ENCODE assay signal across 15 cellular contexts in the genomic region with DNA sequence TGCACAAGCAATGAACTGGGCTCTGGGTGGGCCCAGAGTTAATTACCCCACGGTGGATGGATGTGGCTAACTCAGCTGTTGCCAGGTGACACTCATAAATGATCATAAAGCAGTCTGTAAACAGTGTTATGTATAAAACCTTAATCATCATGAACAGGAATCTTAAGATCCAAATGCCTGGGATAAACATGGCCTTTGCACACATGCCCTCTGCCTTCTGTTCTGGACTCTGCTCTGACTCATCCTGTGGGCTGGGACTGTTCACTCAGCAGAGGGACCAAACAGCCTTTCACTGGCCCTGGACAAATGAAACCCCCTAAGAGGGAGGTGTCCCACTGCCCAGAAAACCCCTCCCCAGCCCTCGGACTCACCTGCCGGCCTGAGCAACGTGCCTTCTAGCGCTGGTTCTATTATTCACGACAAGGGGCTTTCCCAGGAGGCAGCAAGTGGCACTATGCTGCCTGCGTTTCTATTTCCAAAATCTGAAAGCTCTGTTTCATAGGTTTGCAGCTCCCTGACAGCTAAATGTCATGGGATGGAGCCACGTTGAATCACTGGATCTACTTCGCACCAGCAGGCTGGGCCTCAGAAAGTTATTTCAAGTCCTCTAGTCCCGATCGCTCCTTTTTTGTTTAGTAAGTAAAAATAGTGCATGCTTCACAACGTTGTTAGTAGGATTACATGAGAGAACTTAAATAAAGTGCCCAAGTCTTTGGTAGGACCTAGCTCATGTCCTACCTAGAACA. TPM values are rescaled to one million over a fixed set of nuclear protein-coding genes. Genes with fewer than 3 reads are reported as not detected.
DNase-seq lines count a peak whose midpoint lies in the region; ATAC-seq and TF ChIP-seq lines count a peak whose summit lies in the region.
"Had no signal": no experiment of that assay in that cellular context is flagged by ENCODE, and none has a peak within 500 bp of the region (broad histone marks: within the 10 kb centered on the region; RNA-seq: fewer than 3 reads in every experiment).

No MANE protein-coding gene starts in this region.

- no peak overlapping the region for H4K12ac ChIP-seq in trophoblast cell (ENCODE audit: low read depth, low read length)

- H3K4me1 Mint-ChIP-seq in HFFc6 (ENCODE audit: low read depth), result no peaks in the 10 kb centered on the region
- H3K4me1 Mint-ChIP-seq in brain, result peaks cover 26% of the 10 kb centered on the region
- no peaks in the 10 kb centered on the region for H3K4me1 Mint-ChIP-seq in CD8-positive, alpha-beta T cell (ENCODE audit: low read depth)

- H3K9ac ChIP-seq in trophoblast cell (ENCODE audit: low read length), result no peak overlapping the region

- H3K79me1 ChIP-seq in trophoblast cell (ENCODE audit: low read length), result no peaks in the 10 kb centered on the region

- no peak overlapping the region for H2BK5ac ChIP-seq in trophoblast cell (ENCODE audit: low read depth, low read length, poor library complexity)

- ATAC-seq in left colon (peak; percentile 92), GM19455 (IDR thresholded peaks at IDR 0.05; ENCODE audit: unreplicated experiment) (no peak)
- no peak for ATAC-seq in CD8-positive, alpha-beta T cell
- ATAC-seq: natural killer cell treated with Interleukin-12 subunit alpha and Interleukin-12 subunit beta and Interleukin-15 and Interleukin-18, amount 100 ng/mL, for 72 hours; Panc1; stimulated activated naive B cell treated with anti-CD40 and anti-IgM and Interleukin-4, amounts not matched to agents 10 μg/mL and 1 μg/mL and 100 μg/mL, for 72 hours had no signal

- no peaks in the 10 kb centered on the region for H3K36me3 Mint-ChIP-seq in HFFc6 (ENCODE audit: low read depth)
- H3K36me3 Mint-ChIP-seq in brain, result no peaks in the 10 kb centered on the region
- H3K36me3 Mint-ChIP-seq in CD8-positive, alpha-beta T cell, result no peaks in the 10 kb centered on the region
- H3K36me3 Mint-ChIP-seq: natural killer cell treated with Interleukin-12 subunit alpha and Interleukin-12 subunit beta and Interleukin-15 and Interleukin-18, amount 100 ng/mL, for 72 hours had no signal

- CTCF ChIA-PET in CD8-positive, alpha-beta T cell (lab: Charles Lee), result interaction anchor here (1.1 kb wide), 1 partner anchor 23 kb away, joined by 3 read pairs; no protein-coding TSS in a partner anchor

- H4K8ac ChIP-seq in trophoblast cell (ENCODE audit: low read depth, low read length), result no peak overlapping the region

- H3K27ac ChIP-seq in trophoblast cell (ENCODE audit: low read depth, low read length), result no peak overlapping the region
- H3K27ac ChIP-seq in CD8-positive, alpha-beta T cell (ENCODE audit: low read depth, low read length), result no peak overlapping the region

- no peaks in the 10 kb centered on the region for H3K36me3 ChIP-seq in trophoblast cell (ENCODE audit: control insufficient read depth in 1 of 2, insufficient read depth in 2 of 2, low read length in 2 of 2)
- no peaks in the 10 kb centered on the region for H3K36me3 ChIP-seq in CD8-positive, alpha-beta T cell (ENCODE audit: insufficient read depth, low read length)

- no peak overlapping the region for H3K18ac ChIP-seq in trophoblast cell (ENCODE audit: low read length)

- WGBS in trophoblast cell (ENCODE audit: extremely low coverage, insufficient coverage, insufficient read length), result no CpG with 5 or more reads among the region's 12 CpGs

- POLR2A ChIA-PET in CD8-positive, alpha-beta T cell (lab: Charles Lee), result no interaction called here

- H3K4ac ChIP-seq in trophoblast cell (ENCODE audit: low read depth, low read length), result no peak overlapping the region

- no peaks in the 10 kb centered on the region for H3K27me3 ChIP-seq in trophoblast cell (ENCODE audit: insufficient read depth, low read length)
- H3K27me3 ChIP-seq in CD8-positive, alpha-beta T cell (ENCODE audit: insufficient read depth, low read length), result no peaks in the 10 kb centered on the region

- peaks cover 3 to 5% of the 10 kb centered on the region in 2 experiments for H3K4me1 ChIP-seq in trophoblast cell (ENCODE audit: control insufficient read depth in 1 of 2, insufficient read depth in 2 of 2, low read length in 2 of 2)
- no peaks in the 10 kb centered on the region for H3K4me1 ChIP-seq in CD8-positive, alpha-beta T cell (ENCODE audit: insufficient read depth, low read length)

- intact Hi-C loops in left colon (cut with DNase I, micrococcal nuclease), result no loop called here
- intact Hi-C loops in CD8-positive, alpha-beta T cell (cut with DNase I, micrococcal nuclease), result no loop called here

- H3K9me3 Mint-ChIP-seq in HFFc6 (peaks cover 15% of the 10 kb centered on the region), brain (peaks cover 0 to 2% (median 0%) of the 10 kb centered on the region in 5 experiments)
- no peaks in the 10 kb centered on the region for H3K9me3 Mint-ChIP-seq in CD8-positive, alpha-beta T cell
- H3K9me3 Mint-ChIP-seq: natural killer cell treated with Interleukin-12 subunit alpha and Interleukin-12 subunit beta and Interleukin-15 and Interleukin-18, amount 100 ng/mL, for 72 hours had no signal

- H2AFZ ChIP-seq in trophoblast cell (ENCODE audit: insufficient read depth, low read length, poor library complexity), result no peak overlapping the region

- no peak overlapping the region for H4K91ac ChIP-seq in trophoblast cell (ENCODE audit: low read depth, low read length)

- no peak overlapping the region for H2AK5ac ChIP-seq in trophoblast cell (ENCODE audit: low read length)

- H2BK12ac ChIP-seq in trophoblast cell (ENCODE audit: low read length), result no peak overlapping the region

- no peak overlapping the region for H3K23ac ChIP-seq in trophoblast cell (ENCODE audit: low read length)

- H3K79me2 ChIP-seq in trophoblast cell (ENCODE audit: control insufficient read depth, insufficient read depth, low read length, poor library complexity), result peaks cover 2% of the 10 kb centered on the region

- TF ChIP-seq CTCF in HFFc6 (IDR thresholded peaks at IDR 0.05) (no peak), brain (conservative IDR thresholded peaks at IDR 0.05) (no peak)
- no peak for TF ChIP-seq CTCF in CD8-positive, alpha-beta T cell (IDR thresholded peaks at IDR 0.05)

- no peak overlapping the region for H3K14ac ChIP-seq in trophoblast cell (ENCODE audit: low read length)

- H3K4me3 Mint-ChIP-seq in HFFc6 (no peak overlapping the region), brain (no peak overlapping the region)
- no peak overlapping the region for H3K4me3 Mint-ChIP-seq in CD8-positive, alpha-beta T cell
- H3K4me3 Mint-ChIP-seq: natural killer cell treated with Interleukin-12 subunit alpha and Interleukin-12 subunit beta and Interleukin-15 and Interleukin-18, amount 100 ng/mL, for 72 hours; stimulated activated naive B cell treated with anti-CD40 and anti-IgM and Interleukin-4, amounts not matched to agents 10 μg/mL and 1 μg/mL and 100 μg/mL, for 72 hours had no signal

- H3K27me3 Mint-ChIP-seq in HFFc6 (ENCODE audit: insufficient read depth) (no peaks in the 10 kb centered on the region; the same call in 1 of the 2 replicates), brain (peaks cover 3% of the 10 kb centered on the region)
- H3K27me3 Mint-ChIP-seq in CD8-positive, alpha-beta T cell (ENCODE audit: low read depth), result no peaks in the 10 kb centered on the region
- H3K27me3 Mint-ChIP-seq: natural killer cell treated with Interleukin-12 subunit alpha and Interleukin-12 subunit beta and Interleukin-15 and Interleukin-18, amount 100 ng/mL, for 72 hours; stimulated activated naive B cell treated with anti-CD40 and anti-IgM and Interleukin-4, amounts not matched to agents 10 μg/mL and 1 μg/mL and 100 μg/mL, for 72 hours had no signal

- H3K27ac Mint-ChIP-seq in HFFc6 (peak overlapping the region; percentile 42), brain (peak overlapping the region in 4 of 5 experiments; percentile 36 to 75 (median 55))
- H3K27ac Mint-ChIP-seq in CD8-positive, alpha-beta T cell, result no peak overlapping the region
- H3K27ac Mint-ChIP-seq: natural killer cell treated with Interleukin-12 subunit alpha and Interleukin-12 subunit beta and Interleukin-15 and Interleukin-18, amount 100 ng/mL, for 72 hours; stimulated activated naive B cell treated with anti-CD40 and anti-IgM and Interleukin-4, amounts not matched to agents 10 μg/mL and 1 μg/mL and 100 μg/mL, for 72 hours had no signal

- H3K4me3 ChIP-seq in trophoblast cell (ENCODE audit: low read depth, low read length), result no peak overlapping the region
- no peak overlapping the region for H3K4me3 ChIP-seq in CD8-positive, alpha-beta T cell (ENCODE audit: low read depth, low read length)

- DNase-seq in HFFc6 (no peak), left colon (peak; percentile 57 to 69), stromal cell of bone marrow (ENCODE audit: low read depth) (peak; percentile 47), trophoblast cell (no peak), DMS 273 treated with DMSO at 0.1 percent for 48 hours (lab: John Stamatoyannopoulos, UW) (no peak)
- DNase-seq in CD8-positive, alpha-beta T cell, result no peak
- DNase-seq: activated CD4-positive, CD25-positive, alpha-beta regulatory T cell; cerebellar nuclear complex; DMS153; hypothalamus; stimulated activated naive B cell treated with anti-CD40 and anti-IgM and Interleukin-4, amounts not matched to agents 10 μg/mL and 1 μg/mL and 100 μg/mL, for 72 hours had no signal

- no peak overlapping the region for H3K4me2 ChIP-seq in trophoblast cell (ENCODE audit: low read length)

- H2BK120ac ChIP-seq in trophoblast cell (ENCODE audit: insufficient read depth, low read length, poor library complexity), result no peak overlapping the region

- H3K9me3 ChIP-seq in trophoblast cell (ENCODE audit: insufficient read depth, low read depth, low read length), result no peaks in the 10 kb centered on the region
- no peaks in the 10 kb centered on the region for H3K9me3 ChIP-seq in CD8-positive, alpha-beta T cell (ENCODE audit: low read length)

RNA-seq across cellular contexts. Expression of a gene that starts 53.0 kb away (rescaled TPM):
- 1 to 10 TPM; 4.9 to 7.3 (median 6.5) TPM for total RNA-seq in HFFc6 (2021; fragmentation: NEBNext Ultra II Directional; extraction: Animal tissue kit (Norgen Biotek cat#: 25700))
- polyA plus RNA-seq in brain (ENCODE audit: insufficient read depth, low read depth, low replicate concordance), result 10.1 TPM
- total RNA-seq in left colon, result 10 to 100 TPM; 51.6 to 69.6 TPM
- 17.3 and 17.7 TPM in 2 replicates for polyA plus RNA-seq in trophoblast cell (2013)
- under 1 TPM; 0.78 to 0.90 TPM for total RNA-seq in CD8-positive, alpha-beta T cell

Comparison
In these comparisons a context has a peak if more than half of its experiments do, and no peak if none do; other contexts are left out.
1. DNase-seq: peak in left colon (2 of 2) and stromal cell of bone marrow (single experiment); none in HFFc6 (single experiment), trophoblast cell (0 of 2), CD8-positive, alpha-beta T cell (0 of 7) and DMS 273 treated with DMSO at 0.1 percent for 48 hours (single experiment).
2. RNA of a gene that starts 53.0 kb away (total RNA-seq): 51.6 to 69.6 TPM in left colon; 4.9 to 7.3 TPM in HFFc6 and 0.78 to 0.90 TPM in CD8-positive, alpha-beta T cell; every median in the first group is over 4 times any median in the second.